In genomic region chr19:45455707-45456499, GRCh38 we compare ENCODE assay signal across 8 cellular contexts.
DNase-seq lines count a peak whose midpoint lies in the region; ATAC-seq lines count a peak whose summit lies in the region.

No MANE protein-coding gene starts in this region.

- H3K4me1 ChIP-seq in HUES6 (ENCODE audit: control insufficient read depth, insufficient read depth, low read length) = peaks cover 16% of the 10 kb centered on the region; the same call in 1 of the 2 replicates

- H3K27ac ChIP-seq in HUES6 (ENCODE audit: low read depth, low read length) (peak overlapping the region; percentile 94), layer of hippocampus (ENCODE audit: low read depth, low read length) (peak overlapping the region; percentile 42)

- H3K27me3 ChIP-seq in HUES6 (ENCODE audit: control insufficient read depth, insufficient read depth, low read length) = peaks cover 8% of the 10 kb centered on the region
- H3K27me3 ChIP-seq in layer of hippocampus (ENCODE audit: control insufficient read depth, insufficient read depth, low read length) = no peaks in the 10 kb centered on the region

- DNase-seq in DMS79 (lab: John Stamatoyannopoulos, UW) (peak; percentile 69), T-helper 9 cell (peak; percentile 65), cerebellar nuclear complex (lab: John Stamatoyannopoulos, UW) (no peak)
- peak; percentile 66 for DNase-seq in central memory CD4-positive, alpha-beta T cell
- DNase-seq in stimulated activated CD4-positive, alpha-beta T cell treated with anti-CD3 and anti-CD28 coated beads, Interleukin-4, amount 100 ng/mL, for 1 hour = peak; percentile 49

- peak overlapping the region; percentile 88 for H3K9ac ChIP-seq in HUES6 (ENCODE audit: low read length)

- no peak for ATAC-seq in HG02885 (IDR thresholded peaks at IDR 0.05; ENCODE audit: poor library complexity, unreplicated experiment)

- H3K36me3 ChIP-seq in HUES6 (ENCODE audit: control insufficient read depth, insufficient read depth, low read length) = no peaks in the 10 kb centered on the region

- H3K4me3 ChIP-seq in HUES6 (ENCODE audit: low read depth, low read length) = peak overlapping the region; percentile 24

- H3K9me3 ChIP-seq in HUES6 (ENCODE audit: control insufficient read depth, insufficient read depth, low read depth, low read length) = no peaks in the 10 kb centered on the region

Comparison
In these comparisons a context has a peak if more than half of its experiments do, and no peak if none do; other contexts are left out.
1. DNase-seq: peak in DMS79 (single experiment), T-helper 9 cell (single experiment), central memory CD4-positive, alpha-beta T cell (single experiment) and stimulated activated CD4-positive, alpha-beta T cell treated with anti-CD3 and anti-CD28 coated beads, Interleukin-4, amount 100 ng/mL, for 1 hour (single experiment); none in cerebellar nuclear complex (0 of 2).